ENCODE assay signal across 1 cellular context in the genomic region with DNA sequence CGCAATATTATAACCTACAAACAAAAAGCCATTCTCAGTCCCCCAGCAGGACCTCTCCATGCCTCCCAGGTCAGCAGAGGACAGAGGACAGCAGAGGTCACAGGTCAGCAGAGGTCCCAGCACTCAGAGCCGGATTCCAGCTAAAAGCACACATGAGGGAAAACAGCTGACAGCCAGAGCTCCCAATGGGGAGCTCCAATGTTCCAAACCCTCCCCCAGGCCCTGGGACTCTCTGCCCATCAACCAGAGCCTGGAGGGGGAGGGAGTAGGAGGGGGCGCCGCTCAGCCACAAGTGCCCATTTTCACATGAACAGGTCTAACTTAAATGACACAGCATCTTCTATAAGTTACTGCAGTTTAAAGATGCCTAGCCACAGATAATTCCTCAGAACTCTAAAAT.
A peak's percentile ranks its signal among the peaks of the same experiment; 100 is the strongest.
TF ChIP-seq lines count a peak whose summit lies in the region.

No MANE protein-coding gene starts in this region.

TF ChIP-seq in HepG2, 621 proteins besides CTCF, POLR2A, EP300 and RAD21 (continued from another document and continues in another):
- TF ChIP-seq FOXP4 (CRISPR knock-in tag; IDR thresholded peaks at IDR 0.05) (peak; percentile 32; the same call in 1 of the 2 replicates), ZNF503 (CRISPR knock-in tag; IDR thresholded peaks at IDR 0.05) (peak; percentile 56; the same call in 1 of the 2 replicates), KLF16 (CRISPR knock-in tag; IDR thresholded peaks at IDR 0.05) (no peak), HNRNPK (IDR thresholded peaks at IDR 0.05; ENCODE audit: low read depth, low read length, poor library complexity, severe bottlenecking) (no peak), MXD4 (CRISPR knock-in tag; IDR thresholded peaks at IDR 0.05) (0 out of 2 replicates have a peak, but pooled peaks have one; percentile 39), TEAD3 (CRISPR knock-in tag; optimal IDR thresholded peaks at IDR 0.05; ENCODE audit: borderline replicate concordance) (peak; percentile 78), MAZ (IDR thresholded peaks at IDR 0.05; ENCODE audit: borderline replicate concordance, low read depth, low read length) (peak; percentile 74; the same call in 1 of the 2 replicates), MAZ (CRISPR knock-in tag; IDR thresholded peaks at IDR 0.05; ENCODE audit: low read depth) (peak; percentile 35; the same call in 1 of the 2 replicates), BCL6 (CRISPR knock-in tag; IDR thresholded peaks at IDR 0.05) (peak; percentile 65), ZNF124 (CRISPR knock-in tag; IDR thresholded peaks at IDR 0.05) (0 out of 2 replicates have a peak, but pooled peaks have one; percentile 20), RNF2 (conservative IDR thresholded peaks at IDR 0.05; ENCODE audit: low read depth) (no peak), FOXP1 (IDR thresholded peaks at IDR 0.05) (no peak), FOXP1 (CRISPR knock-in tag; IDR thresholded peaks at IDR 0.05) (no peak), RCOR2 (CRISPR knock-in tag; IDR thresholded peaks at IDR 0.05) (no peak), ZBTB49 (CRISPR knock-in tag; IDR thresholded peaks at IDR 0.05; ENCODE audit: borderline replicate concordance) (no peak), ZNF574 (CRISPR knock-in tag; IDR thresholded peaks at IDR 0.05) (peak; percentile 27; the same call in 1 of the 2 replicates), SOX5 (CRISPR knock-in tag; IDR thresholded peaks at IDR 0.05; ENCODE audit: borderline replicate concordance) (peak; percentile 47; the same call in 1 of the 2 replicates), LCORL (IDR thresholded peaks at IDR 0.05) (no peak), LCORL (CRISPR knock-in tag; IDR thresholded peaks at IDR 0.05) (peak; percentile 62; the same call in 1 of the 2 replicates), SSRP1 (CRISPR knock-in tag; IDR thresholded peaks at IDR 0.05) (no peak), KLF15 (CRISPR knock-in tag; IDR thresholded peaks at IDR 0.05; ENCODE audit: borderline replicate concordance) (no peak), ZNF160 (CRISPR knock-in tag; IDR thresholded peaks at IDR 0.05) (no peak), RFXANK (CRISPR knock-in tag; IDR thresholded peaks at IDR 0.05) (no peak), MYC (CRISPR knock-in tag; IDR thresholded peaks at IDR 0.05; ENCODE audit: borderline replicate concordance) (peak; percentile 56; the same call in 1 of the 2 replicates), TGIF2 (CRISPR knock-in tag; IDR thresholded peaks at IDR 0.05) (0 out of 2 replicates have a peak, but pooled peaks have one; percentile 18)
- TF ChIP-seq, protein P1, sequence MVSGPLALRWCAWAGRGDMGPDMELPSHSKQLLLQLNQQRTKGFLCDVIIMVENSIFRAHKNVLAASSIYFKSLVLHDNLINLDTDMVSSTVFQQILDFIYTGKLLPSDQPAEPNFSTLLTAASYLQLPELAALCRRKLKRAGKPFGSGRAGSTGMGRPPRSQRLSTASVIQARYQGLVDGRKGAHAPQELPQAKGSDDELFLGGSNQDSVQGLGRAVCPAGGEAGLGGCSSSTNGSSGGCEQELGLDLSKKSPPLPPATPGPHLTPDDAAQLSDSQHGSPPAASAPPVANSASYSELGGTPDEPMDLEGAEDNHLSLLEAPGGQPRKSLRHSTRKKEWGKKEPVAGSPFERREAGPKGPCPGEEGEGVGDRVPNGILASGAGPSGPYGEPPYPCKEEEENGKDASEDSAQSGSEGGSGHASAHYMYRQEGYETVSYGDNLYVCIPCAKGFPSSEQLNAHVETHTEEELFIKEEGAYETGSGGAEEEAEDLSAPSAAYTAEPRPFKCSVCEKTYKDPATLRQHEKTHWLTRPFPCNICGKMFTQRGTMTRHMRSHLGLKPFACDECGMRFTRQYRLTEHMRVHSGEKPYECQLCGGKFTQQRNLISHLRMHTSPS (CRISPR knock-in tag; IDR thresholded peaks at IDR 0.05; ENCODE audit: low read depth): no peak
- TF ChIP-seq, protein P2, sequence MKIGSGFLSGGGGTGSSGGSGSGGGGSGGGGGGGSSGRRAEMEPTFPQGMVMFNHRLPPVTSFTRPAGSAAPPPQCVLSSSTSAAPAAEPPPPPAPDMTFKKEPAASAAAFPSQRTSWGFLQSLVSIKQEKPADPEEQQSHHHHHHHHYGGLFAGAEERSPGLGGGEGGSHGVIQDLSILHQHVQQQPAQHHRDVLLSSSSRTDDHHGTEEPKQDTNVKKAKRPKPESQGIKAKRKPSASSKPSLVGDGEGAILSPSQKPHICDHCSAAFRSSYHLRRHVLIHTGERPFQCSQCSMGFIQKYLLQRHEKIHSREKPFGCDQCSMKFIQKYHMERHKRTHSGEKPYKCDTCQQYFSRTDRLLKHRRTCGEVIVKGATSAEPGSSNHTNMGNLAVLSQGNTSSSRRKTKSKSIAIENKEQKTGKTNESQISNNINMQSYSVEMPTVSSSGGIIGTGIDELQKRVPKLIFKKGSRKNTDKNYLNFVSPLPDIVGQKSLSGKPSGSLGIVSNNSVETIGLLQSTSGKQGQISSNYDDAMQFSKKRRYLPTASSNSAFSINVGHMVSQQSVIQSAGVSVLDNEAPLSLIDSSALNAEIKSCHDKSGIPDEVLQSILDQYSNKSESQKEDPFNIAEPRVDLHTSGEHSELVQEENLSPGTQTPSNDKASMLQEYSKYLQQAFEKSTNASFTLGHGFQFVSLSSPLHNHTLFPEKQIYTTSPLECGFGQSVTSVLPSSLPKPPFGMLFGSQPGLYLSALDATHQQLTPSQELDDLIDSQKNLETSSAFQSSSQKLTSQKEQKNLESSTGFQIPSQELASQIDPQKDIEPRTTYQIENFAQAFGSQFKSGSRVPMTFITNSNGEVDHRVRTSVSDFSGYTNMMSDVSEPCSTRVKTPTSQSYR (CRISPR knock-in tag; IDR thresholded peaks at IDR 0.05; ENCODE audit: borderline replicate concordance): peak; percentile 52; the same call in 1 of the 2 replicates
- TF ChIP-seq, protein P3, sequence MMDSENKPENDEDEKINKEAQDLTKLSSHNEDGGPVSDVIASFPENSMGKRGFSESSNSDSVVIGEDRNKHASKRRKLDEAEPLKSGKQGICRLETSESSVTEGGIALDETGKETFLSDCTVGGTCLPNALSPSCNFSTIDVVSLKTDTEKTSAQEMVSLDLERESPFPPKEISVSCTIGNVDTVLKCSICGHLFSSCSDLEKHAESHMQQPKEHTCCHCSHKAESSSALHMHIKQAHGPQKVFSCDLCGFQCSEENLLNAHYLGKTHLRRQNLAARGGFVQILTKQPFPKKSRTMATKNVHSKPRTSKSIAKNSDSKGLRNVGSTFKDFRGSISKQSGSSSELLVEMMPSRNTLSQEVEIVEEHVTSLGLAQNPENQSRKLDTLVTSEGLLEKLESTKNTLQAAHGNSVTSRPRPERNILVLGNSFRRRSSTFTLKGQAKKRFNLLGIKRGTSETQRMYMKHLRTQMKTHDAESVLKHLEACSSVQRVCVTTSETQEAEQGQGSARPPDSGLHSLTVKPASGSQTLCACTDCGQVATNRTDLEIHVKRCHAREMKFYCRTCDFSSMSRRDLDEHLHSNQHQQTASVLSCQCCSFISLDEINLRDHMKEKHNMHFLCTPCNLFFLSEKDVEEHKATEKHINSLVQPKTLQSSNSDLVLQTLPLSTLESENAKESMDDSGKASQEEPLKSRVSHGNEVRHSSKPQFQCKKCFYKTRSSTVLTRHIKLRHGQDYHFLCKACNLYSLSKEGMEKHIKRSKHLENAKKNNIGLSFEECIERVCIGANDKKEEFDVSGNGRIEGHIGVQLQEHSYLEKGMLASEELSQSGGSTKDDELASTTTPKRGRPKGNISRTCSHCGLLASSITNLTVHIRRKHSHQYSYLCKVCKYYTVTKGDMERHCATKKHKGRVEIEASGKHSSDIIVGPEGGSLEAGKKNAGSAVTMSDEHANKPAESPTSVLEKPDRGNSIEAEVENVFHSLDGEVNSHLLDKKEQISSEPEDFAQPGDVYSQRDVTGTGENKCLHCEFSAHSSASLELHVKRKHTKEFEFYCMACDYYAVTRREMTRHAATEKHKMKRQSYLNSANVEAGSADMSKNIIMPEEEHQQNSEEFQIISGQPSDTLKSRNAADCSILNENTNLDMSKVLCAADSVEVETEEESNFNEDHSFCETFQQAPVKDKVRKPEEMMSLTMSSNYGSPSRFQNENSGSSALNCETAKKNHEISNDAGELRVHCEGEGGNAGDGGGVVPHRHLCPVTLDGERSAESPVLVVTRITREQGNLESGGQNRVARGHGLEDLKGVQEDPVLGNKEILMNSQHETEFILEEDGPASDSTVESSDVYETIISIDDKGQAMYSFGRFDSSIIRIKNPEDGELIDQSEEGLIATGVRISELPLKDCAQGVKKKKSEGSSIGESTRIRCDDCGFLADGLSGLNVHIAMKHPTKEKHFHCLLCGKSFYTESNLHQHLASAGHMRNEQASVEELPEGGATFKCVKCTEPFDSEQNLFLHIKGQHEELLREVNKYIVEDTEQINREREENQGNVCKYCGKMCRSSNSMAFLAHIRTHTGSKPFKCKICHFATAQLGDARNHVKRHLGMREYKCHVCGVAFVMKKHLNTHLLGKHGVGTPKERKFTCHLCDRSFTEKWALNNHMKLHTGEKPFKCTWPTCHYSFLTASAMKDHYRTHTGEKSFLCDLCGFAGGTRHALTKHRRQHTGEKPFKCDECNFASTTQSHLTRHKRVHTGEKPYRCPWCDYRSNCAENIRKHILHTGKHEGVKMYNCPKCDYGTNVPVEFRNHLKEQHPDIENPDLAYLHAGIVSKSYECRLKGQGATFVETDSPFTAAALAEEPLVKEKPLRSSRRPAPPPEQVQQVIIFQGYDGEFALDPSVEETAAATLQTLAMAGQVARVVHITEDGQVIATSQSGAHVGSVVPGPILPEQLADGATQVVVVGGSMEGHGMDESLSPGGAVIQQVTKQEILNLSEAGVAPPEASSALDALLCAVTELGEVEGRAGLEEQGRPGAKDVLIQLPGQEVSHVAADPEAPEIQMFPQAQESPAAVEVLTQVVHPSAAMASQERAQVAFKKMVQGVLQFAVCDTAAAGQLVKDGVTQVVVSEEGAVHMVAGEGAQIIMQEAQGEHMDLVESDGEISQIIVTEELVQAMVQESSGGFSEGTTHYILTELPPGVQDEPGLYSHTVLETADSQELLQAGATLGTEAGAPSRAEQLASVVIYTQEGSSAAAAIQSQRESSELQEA (CRISPR knock-in tag; IDR thresholded peaks at IDR 0.05; ENCODE audit: not compliant biosample characterization): no peak
